Comparison of ENCODE assay signal across 13 cellular contexts in the genomic region with DNA sequence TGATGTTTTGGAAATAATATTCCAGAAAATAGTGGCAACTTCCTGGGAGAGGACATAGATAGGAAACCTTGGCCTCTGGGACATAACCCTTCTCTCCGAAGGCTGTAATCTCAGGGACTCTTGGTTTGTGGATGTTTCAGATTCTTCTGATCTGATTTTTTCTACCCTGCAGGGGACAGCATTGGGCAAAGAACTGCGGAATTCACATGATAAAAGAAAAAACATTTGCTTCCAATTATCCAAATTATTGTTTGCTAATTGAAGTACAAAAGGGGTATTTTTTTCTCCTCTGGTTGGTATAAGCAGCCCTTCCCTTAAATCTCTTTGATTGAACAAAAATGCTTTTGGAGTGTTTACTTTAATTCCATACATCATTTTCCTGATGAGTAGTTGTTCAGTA.
DNase-seq lines count a peak whose midpoint lies in the region; ATAC-seq and TF ChIP-seq lines count a peak whose summit lies in the region.
"Had no signal": no experiment of that assay in that cellular context is flagged by ENCODE, and none has a peak within 500 bp of the region (broad histone marks: within the 10 kb centered on the region; RNA-seq: fewer than 3 reads in every experiment).

No MANE protein-coding gene starts in this region.

- H3K4me1 ChIP-seq in OCI-LY7 (ENCODE audit: insufficient read depth, low read length, poor library complexity, severe bottlenecking) = no peaks in the 10 kb centered on the region
- H3K4me1 ChIP-seq: prostate gland had no signal

- CTCF ChIA-PET in OCI-LY7 (lab: Charles Lee; ENCODE audit: unreplicated experiment) = no interaction called here

- TF ChIP-seq POLR2A in GM18505 (IDR thresholded peaks at IDR 0.05; ENCODE audit: borderline replicate concordance, extremely low read depth, insufficient read depth, insufficient read length) = no peak

- H3K79me2 ChIP-seq in OCI-LY7 (ENCODE audit: insufficient read depth, low read depth, low read length) = no peaks in the 10 kb centered on the region

- no peak overlapping the region for H3K4me2 ChIP-seq in OCI-LY7 (ENCODE audit: low read length)

- 0 out of 2 replicates have a peak, but pooled peaks have one; percentile 20 for TF ChIP-seq CTCF in OCI-LY7 (conservative IDR thresholded peaks at IDR 0.05; ENCODE audit: low read length)

- H2AFZ ChIP-seq in OCI-LY7 (ENCODE audit: low read length) = no peak overlapping the region

- no peaks in the 10 kb centered on the region for H4K20me1 ChIP-seq in OCI-LY7 (ENCODE audit: insufficient read depth, low read length)

- BruUV-seq in OCI-LY7 (replicated peaks; lab: Mats Ljungman, UMichigan) = no TSS peak

- ATAC-seq in GM21423 (IDR thresholded peaks at IDR 0.05; ENCODE audit: unreplicated experiment) (no peak), GM21528 (IDR thresholded peaks at IDR 0.05; ENCODE audit: low FRiP score, unreplicated experiment) (no peak), GM18505 (IDR thresholded peaks at IDR 0.05; ENCODE audit: unreplicated experiment) (no peak)
- ATAC-seq: activated CD8-positive, alpha-beta T cell treated with anti-CD3 and anti-CD28 coated beads, Interleukin-2, amount 10 ng/mL, durations not matched to agents 7 days and 5 days; left lobe of liver had no signal

- POLR2A ChIA-PET in OCI-LY7 (lab: Charles Lee) = no interaction called here

- DNase-seq in NCI-H2029 treated with DMSO at 0.1 percent for 48 hours (lab: John Stamatoyannopoulos, UW) = peak; percentile 2
- DNase-seq in NCI-H2029 (lab: John Stamatoyannopoulos, UW) = no peak
- no peak for DNase-seq in OCI-LY7 (ENCODE audit: low spot score)
- DNase-seq in fibroblast of peridontal ligament (ENCODE audit: extremely low read depth) = peak; percentile 54
- no peak for DNase-seq in NOMO-1 treated with DMSO at 0.1 percent for 48 hours (lab: John Stamatoyannopoulos, UW; ENCODE audit: unreplicated experiment)
- DNase-seq: activated CD8-positive, alpha-beta T cell treated with anti-CD3 and anti-CD28 coated beads, Interleukin-2, amount 10 ng/mL, durations not matched to agents 7 days and 5 days; GF-D8; stomach had no signal

- intact Hi-C loops in OCI-LY7 (cut with micrococcal nuclease; ENCODE audit: unreplicated experiment) = no loop called here

- no peaks in the 10 kb centered on the region for H3K9me2 ChIP-seq in OCI-LY7 (ENCODE audit: insufficient read depth, low read length)

- H3K36me3 ChIP-seq in OCI-LY7 (ENCODE audit: insufficient read depth, low read length) = no peaks in the 10 kb centered on the region
- H3K36me3 ChIP-seq: prostate gland, stomach had no signal

- H3K9me3 ChIP-seq in OCI-LY7 (ENCODE audit: low read length) = no peaks in the 10 kb centered on the region
- H3K9me3 ChIP-seq: prostate gland had no signal

- H3K27ac ChIP-seq in OCI-LY7 (ENCODE audit: low read depth, low read length, poor library complexity, severe bottlenecking) = no peak overlapping the region
- H3K27ac ChIP-seq: stomach had no signal

- H3K4me3 ChIP-seq in OCI-LY7 (ENCODE audit: low read depth, low read length, poor library complexity, severe bottlenecking) = no peak overlapping the region
- H3K4me3 ChIP-seq: prostate gland, stomach had no signal

Comparison
In these comparisons a context has a peak if more than half of its experiments do, and no peak if none do; other contexts are left out.
1. DNase-seq: peak in NCI-H2029 treated with DMSO at 0.1 percent for 48 hours (single experiment) and fibroblast of peridontal ligament (single experiment); none in NCI-H2029 (single experiment), OCI-LY7 (single experiment) and NOMO-1 treated with DMSO at 0.1 percent for 48 hours (single experiment).